Comparison of ENCODE assay signal across 1 cellular context in genomic region chr21:43958364-43959158, GRCh38.
TF ChIP-seq lines count a peak whose summit lies in the region.

No MANE protein-coding gene starts in this region.

TF ChIP-seq in H1, 55 proteins besides CTCF, POLR2A, EP300 and RAD21:
- TF ChIP-seq CHD7 (IDR thresholded peaks at IDR 0.05; ENCODE audit: insufficient replicate concordance, low read length) (no peak), FOSL1 (IDR thresholded peaks at IDR 0.05; ENCODE audit: insufficient read depth, low read depth, low read length) (no peak), JUND (IDR thresholded peaks at IDR 0.05; ENCODE audit: low read length) (no peak), HDAC2 (IDR thresholded peaks at IDR 0.05; ENCODE audit: borderline replicate concordance in 1 of 2, low read depth in 2 of 2, low read length in 2 of 2) (no peak), BRCA1 (IDR thresholded peaks at IDR 0.05; ENCODE audit: low read depth, low read length) (no peak), CBX5 (IDR thresholded peaks at IDR 0.05; ENCODE audit: low read depth, low read length) (no peak), SRF (IDR thresholded peaks at IDR 0.05; ENCODE audit: low read depth, low read length) (no peak), POLR2AphosphoS5 (IDR thresholded peaks at IDR 0.05; ENCODE audit: low read depth, low read length) (no peak), POU5F1 (IDR thresholded peaks at IDR 0.05; ENCODE audit: low read depth, low read length) (no peak), MAFK (IDR thresholded peaks at IDR 0.05; ENCODE audit: low read depth, low read length) (no peak), SIN3A (conservative IDR thresholded peaks at IDR 0.05 in 1 of 2, IDR thresholded peaks at IDR 0.05 in 1 of 2; ENCODE audit: low read depth in 1 of 2, low read length in 2 of 2) (no peak), CHD2 (IDR thresholded peaks at IDR 0.05; ENCODE audit: low read length) (no peak), CBX8 (IDR thresholded peaks at IDR 0.05; ENCODE audit: borderline replicate concordance, low read depth, low read length) (no peak), KDM5A (IDR thresholded peaks at IDR 0.05; ENCODE audit: low read length) (no peak), BACH1 (IDR thresholded peaks at IDR 0.05; ENCODE audit: low read length) (no peak), TAF7 (optimal IDR thresholded peaks at IDR 0.05; ENCODE audit: borderline replicate concordance, low read depth, low read length) (no peak), SIRT6 (IDR thresholded peaks at IDR 0.05; ENCODE audit: low read length) (no peak)
- TF ChIP-seq, protein P1, sequence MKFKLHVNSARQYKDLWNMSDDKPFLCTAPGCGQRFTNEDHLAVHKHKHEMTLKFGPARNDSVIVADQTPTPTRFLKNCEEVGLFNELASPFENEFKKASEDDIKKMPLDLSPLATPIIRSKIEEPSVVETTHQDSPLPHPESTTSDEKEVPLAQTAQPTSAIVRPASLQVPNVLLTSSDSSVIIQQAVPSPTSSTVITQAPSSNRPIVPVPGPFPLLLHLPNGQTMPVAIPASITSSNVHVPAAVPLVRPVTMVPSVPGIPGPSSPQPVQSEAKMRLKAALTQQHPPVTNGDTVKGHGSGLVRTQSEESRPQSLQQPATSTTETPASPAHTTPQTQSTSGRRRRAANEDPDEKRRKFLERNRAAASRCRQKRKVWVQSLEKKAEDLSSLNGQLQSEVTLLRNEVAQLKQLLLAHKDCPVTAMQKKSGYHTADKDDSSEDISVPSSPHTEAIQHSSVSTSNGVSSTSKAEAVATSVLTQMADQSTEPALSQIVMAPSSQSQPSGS (IDR thresholded peaks at IDR 0.05; ENCODE audit: low read length) = no peak
